ENCODE assay signal across 29 cellular contexts in genomic region chr6:23246901-23247300, GRCh38.
"Had no signal": no experiment of that assay in that cellular context is flagged by ENCODE, and none has a peak within 500 bp of the region (broad histone marks: within the 10 kb centered on the region; RNA-seq: fewer than 3 reads in every experiment).

No MANE protein-coding gene starts in this region.

- H3K4me1 Mint-ChIP-seq: naive B cell; natural killer cell; nephron progenitor cell; neural progenitor cell; stimulated activated effector memory CD8-positive, alpha-beta T cell treated with anti-CD3 and anti-CD28 coated beads, Interleukin-12 subunit alpha, Interleukin-12 subunit beta, amount 100 ng/mL, for 72 hours had no signal

- H3K36me3 ChIP-seq: left ventricle myocardium inferior, neural progenitor cell, neutrophil, ovary, prostate gland, spleen, suprapubic skin, thoracic aorta, tibial artery, upper lobe of right lung had no signal

- H3K27ac Mint-ChIP-seq: mesothelial cell of epicardium; naive B cell; natural killer cell; nephron progenitor cell; neural progenitor cell; stimulated activated effector memory CD8-positive, alpha-beta T cell treated with anti-CD3 and anti-CD28 coated beads, Interleukin-12 subunit alpha, Interleukin-12 subunit beta, amount 100 ng/mL, for 72 hours; stimulated activated naive CD8-positive, alpha-beta T cell treated with anti-CD3 and anti-CD28 coated beads, Interleukin-15, Interleukin-2, amounts not matched to agents 100 ng/mL and 50 ng/mL, for 24 hours had no signal

- DNase-seq: islet precursor cell; left ventricle myocardium inferior; mesendoderm; naive B cell; natural killer cell; nephron progenitor cell; occipital lobe; ovary; retina; right cardiac atrium; small intestine; spleen; stimulated activated CD4-positive, alpha-beta T cell treated with anti-CD3 and anti-CD28 coated beads, Interleukin-4, amount 100 ng/mL, for 24 hours; stimulated activated naive CD4-positive, alpha-beta T cell; tibial artery; trophoblast cell; upper lobe of right lung had no signal

- H3K27me3 ChIP-seq: hepatocyte, neural progenitor cell, neutrophil, ovary, spleen, suprapubic skin, tibial artery, upper lobe of right lung had no signal

- H3K27ac ChIP-seq: hepatocyte, left ventricle myocardium inferior, neural progenitor cell, neutrophil, ovary, prostate gland, spleen, suprapubic skin, thoracic aorta, tibial artery, upper lobe of right lung had no signal

- H3K9me3 Mint-ChIP-seq: nephron progenitor cell had no signal

- H3K4me1 ChIP-seq: left ventricle myocardium inferior, neural progenitor cell, prostate gland, spleen, suprapubic skin, tibial artery, upper lobe of right lung had no signal

- H3K79me2 ChIP-seq: hepatocyte had no signal

- H3K4me3 ChIP-seq: hepatocyte, left ventricle myocardium inferior, lung, neural progenitor cell, ovary, prostate gland, spleen, suprapubic skin, thoracic aorta, tibial artery, upper lobe of right lung had no signal

- H3K9me3 ChIP-seq: left ventricle myocardium inferior, neutrophil, ovary, prostate gland, suprapubic skin, thoracic aorta, tibial artery, upper lobe of right lung had no signal

- H3K4me2 ChIP-seq: hepatocyte, neural progenitor cell had no signal

- H3K9ac ChIP-seq: neural progenitor cell had no signal

- ATAC-seq: natural killer cell; right cardiac atrium; sciatic nerve; stimulated activated effector memory CD8-positive, alpha-beta T cell treated with anti-CD3 and anti-CD28 coated beads, Interleukin-12 subunit alpha, Interleukin-12 subunit beta, amount 100 ng/mL, for 72 hours; upper lobe of right lung had no signal

- FAIRE-seq: urothelium cell line had no signal

- H2AFZ ChIP-seq: hepatocyte, neural progenitor cell had no signal

- H3K4me3 Mint-ChIP-seq: mesothelial cell of epicardium; naive B cell; natural killer cell; nephron progenitor cell; neural progenitor cell; stimulated activated effector memory CD8-positive, alpha-beta T cell treated with anti-CD3 and anti-CD28 coated beads, Interleukin-12 subunit alpha, Interleukin-12 subunit beta, amount 100 ng/mL, for 72 hours; stimulated activated naive CD8-positive, alpha-beta T cell treated with anti-CD3 and anti-CD28 coated beads, Interleukin-15, Interleukin-2, amounts not matched to agents 100 ng/mL and 50 ng/mL, for 24 hours had no signal

- H3K36me3 Mint-ChIP-seq: naive B cell; neural progenitor cell; stimulated activated effector memory CD8-positive, alpha-beta T cell treated with anti-CD3 and anti-CD28 coated beads, Interleukin-12 subunit alpha, Interleukin-12 subunit beta, amount 100 ng/mL, for 72 hours had no signal

- H3K27me3 Mint-ChIP-seq: naive B cell; stimulated activated naive CD8-positive, alpha-beta T cell treated with anti-CD3 and anti-CD28 coated beads, Interleukin-15, Interleukin-2, amounts not matched to agents 100 ng/mL and 50 ng/mL, for 24 hours had no signal
